ENCODE assay signal across 18 cellular contexts in the genomic region with DNA sequence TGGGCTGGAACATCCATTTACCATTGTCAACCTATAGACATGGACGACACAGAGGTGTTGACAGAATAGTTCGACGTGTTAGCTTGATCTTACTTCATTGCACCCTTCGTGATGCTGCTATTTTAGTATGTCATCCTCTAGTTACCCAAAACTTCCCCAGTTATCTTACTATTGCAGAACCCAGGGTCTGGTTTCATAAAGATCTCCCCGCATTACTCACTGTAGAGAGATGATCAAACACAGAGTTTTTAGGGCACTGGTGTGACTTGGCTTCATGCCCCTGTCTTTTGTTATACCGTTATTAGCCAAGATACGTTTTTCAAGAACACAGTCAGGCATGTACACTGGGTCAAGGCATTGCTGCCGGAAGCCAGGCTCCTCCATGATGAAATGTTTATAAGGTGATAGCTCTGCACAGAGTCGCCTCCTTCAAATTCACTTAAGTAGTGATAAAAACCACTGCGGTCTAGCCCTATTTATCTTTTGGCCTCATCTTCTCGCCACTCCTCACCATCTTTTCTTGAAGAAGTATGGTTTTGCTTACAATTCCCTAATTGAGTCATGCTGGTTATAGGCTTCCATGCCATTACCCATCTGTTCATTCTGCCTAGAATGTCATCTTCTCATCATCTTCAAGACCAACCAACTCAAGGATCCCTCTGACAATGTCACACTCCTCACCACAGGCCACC.
DNase-seq lines count a peak whose midpoint lies in the region; ATAC-seq lines count a peak whose summit lies in the region.
"Had no signal": no experiment of that assay in that cellular context is flagged by ENCODE, and none has a peak within 500 bp of the region (broad histone marks: within the 10 kb centered on the region; RNA-seq: fewer than 3 reads in every experiment).

No MANE protein-coding gene starts in this region.

- ATAC-seq in stimulated activated naive CD8-positive, alpha-beta T cell treated with anti-CD3 and anti-CD28 coated beads, Interleukin-15, Interleukin-2, amounts not matched to agents 100 U/mL and 50 U/mL, for 24 hours: peak; percentile 70
- ATAC-seq in stimulated activated naive CD8-positive, alpha-beta T cell treated with anti-CD3 and anti-CD28 coated beads, Interleukin-15, amount 100 ng/mL, for 72 hours: no peak
- ATAC-seq in central memory CD8-positive, alpha-beta T cell (replicated peaks; ENCODE audit: extremely low read depth, poor library complexity, severe bottlenecking): peak; percentile 55

- H3K4me1 Mint-ChIP-seq in stimulated activated naive CD8-positive, alpha-beta T cell treated with anti-CD3 and anti-CD28 coated beads, Interleukin-15, amount 100 ng/mL, for 72 hours: no peaks in the 10 kb centered on the region
- peaks cover 18% of the 10 kb centered on the region for H3K4me1 Mint-ChIP-seq in central memory CD8-positive, alpha-beta T cell

- H3K4me3 Mint-ChIP-seq in stimulated activated naive CD8-positive, alpha-beta T cell treated with anti-CD3 and anti-CD28 coated beads, Interleukin-15, amount 100 ng/mL, for 72 hours: no peak overlapping the region
- peak overlapping the region; percentile 10 for H3K4me3 Mint-ChIP-seq in central memory CD8-positive, alpha-beta T cell

- no peak overlapping the region for H3K27ac Mint-ChIP-seq in stimulated activated naive CD8-positive, alpha-beta T cell treated with anti-CD3 and anti-CD28 coated beads, Interleukin-15, amount 100 ng/mL, for 72 hours
- H3K27ac Mint-ChIP-seq in central memory CD8-positive, alpha-beta T cell (ENCODE audit: low read depth): peak overlapping the region; percentile 7

- DNase-seq in activated CD8-positive, alpha-beta memory T cell treated with anti-CD3 and anti-CD28 coated beads, Interleukin-2, amount 50 U/mL, for 48 hours: peak; percentile 57
- DNase-seq in activated CD8-positive, alpha-beta memory T cell treated with anti-CD3 and anti-CD28 coated beads, Interleukin-2, amount 50 U/mL, for 4 hours: no peak
- DNase-seq in stimulated activated naive CD8-positive, alpha-beta T cell treated with anti-CD3 and anti-CD28 coated beads, Interleukin-15, Interleukin-2, amounts not matched to agents 100 U/mL and 50 U/mL, for 24 hours: no peak
- no peak for DNase-seq in stimulated activated naive CD8-positive, alpha-beta T cell treated with anti-CD3 and anti-CD28 coated beads, Interleukin-15, amount 100 ng/mL, for 72 hours
- DNase-seq in central memory CD8-positive, alpha-beta T cell (ENCODE audit: low spot score in 2 of 2): no peak
- no peak for DNase-seq in effector CD8-positive, alpha-beta T cell (lab: John Stamatoyannopoulos, UW)
- DNase-seq in COLO668 (lab: John Stamatoyannopoulos, UW; ENCODE audit: unreplicated experiment): no peak
- DNase-seq: BE2C, COR-L47, DMS 273 treated with DMSO at 0.1 percent for 48 hours, DMS79 treated with DMSO at 0.1 percent for 48 hours, H7, Karpas-422, NCI-H1694, NCI-H2081 treated with DMSO at 0.1 percent for 48 hours, NCI-H446, NCI-H526, Peyer's patch had no signal

- no peaks in the 10 kb centered on the region for H3K36me3 Mint-ChIP-seq in central memory CD8-positive, alpha-beta T cell (ENCODE audit: insufficient read depth)

- no peaks in the 10 kb centered on the region for H3K9me3 Mint-ChIP-seq in stimulated activated naive CD8-positive, alpha-beta T cell treated with anti-CD3 and anti-CD28 coated beads, Interleukin-15, amount 100 ng/mL, for 72 hours
- no peaks in the 10 kb centered on the region for H3K9me3 Mint-ChIP-seq in central memory CD8-positive, alpha-beta T cell

- H3K27me3 Mint-ChIP-seq in stimulated activated naive CD8-positive, alpha-beta T cell treated with anti-CD3 and anti-CD28 coated beads, Interleukin-15, amount 100 ng/mL, for 72 hours: no peaks in the 10 kb centered on the region
- H3K27me3 Mint-ChIP-seq in central memory CD8-positive, alpha-beta T cell: no peaks in the 10 kb centered on the region
